In the genomic region with DNA sequence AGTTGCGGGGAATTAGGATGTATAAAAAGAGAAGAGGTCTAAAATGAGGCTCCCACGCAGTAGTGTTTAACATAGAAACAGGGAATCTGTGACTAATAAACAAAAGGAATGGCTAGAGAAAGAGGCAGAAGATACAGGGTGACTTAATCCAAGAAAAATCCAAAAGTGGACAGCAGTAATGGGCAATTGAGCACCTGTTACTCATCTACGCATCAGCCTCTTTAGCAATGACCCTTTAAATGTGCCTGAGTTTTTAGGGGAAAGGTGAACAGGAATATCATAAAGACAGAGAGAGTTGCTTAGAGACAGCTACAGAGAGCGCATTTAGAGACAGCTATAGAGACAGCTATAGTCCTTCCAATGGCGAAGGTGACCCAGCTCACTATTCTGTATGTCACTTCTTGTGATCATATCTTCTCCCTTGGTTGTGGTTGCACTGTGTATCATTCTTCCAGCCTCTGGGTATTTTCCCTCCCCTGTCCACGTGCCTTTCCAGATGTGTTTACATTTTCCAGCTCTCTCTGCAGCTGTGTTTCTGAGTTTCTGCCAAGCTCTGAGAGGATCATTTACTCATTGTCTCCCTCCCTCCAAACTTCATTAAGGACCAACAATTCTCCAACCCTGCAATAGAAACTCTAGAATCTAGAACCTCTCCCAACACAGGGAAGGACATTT, we compare ENCODE assay signal across 14 cellular contexts.
DNase-seq lines count a peak whose midpoint lies in the region; ATAC-seq and TF ChIP-seq lines count a peak whose summit lies in the region.
"Had no signal": no experiment of that assay in that cellular context is flagged by ENCODE, and none has a peak within 500 bp of the region (broad histone marks: within the 10 kb centered on the region; RNA-seq: fewer than 3 reads in every experiment).

No MANE protein-coding gene starts in this region.

- POLR2A ChIA-PET in BJ (lab: Charles Lee) = no interaction called here
- POLR2A ChIA-PET in SK-N-SH (lab: Yijun Ruan, JAX) = no interaction called here

- no peak for ATAC-seq in GM18517 (IDR thresholded peaks at IDR 0.05; ENCODE audit: unreplicated experiment)
- ATAC-seq: pancreas had no signal

- peak overlapping the region; percentile 62 for H3K27ac ChIP-seq in rectal smooth muscle tissue (ENCODE audit: low read depth, low read length)
- no peak overlapping the region for H3K27ac ChIP-seq in SK-N-SH (ENCODE audit: low read depth in 2 of 2, low read length in 1 of 2)
- H3K27ac ChIP-seq: pancreas, SJSA1 had no signal

- peaks cover 5% of the 10 kb centered on the region for H3F3A ChIP-seq in SK-N-SH (replicated peaks; ENCODE audit: insufficient read depth)

- H2AFZ ChIP-seq in SK-N-SH (ENCODE audit: low read depth) = no peak overlapping the region

- no peak overlapping the region for H3K9ac ChIP-seq in rectal smooth muscle tissue (ENCODE audit: low read length)
- no peak overlapping the region for H3K9ac ChIP-seq in SK-N-SH

- TF ChIP-seq EP300 in SK-N-SH (IDR thresholded peaks at IDR 0.05; ENCODE audit: borderline replicate concordance in 1 of 2, low read depth in 1 of 2, low read length in 1 of 2) = no peak

- H3K27me3 ChIP-seq in BJ (ENCODE audit: control insufficient read depth, insufficient read depth, low read length) = no peaks in the 10 kb centered on the region
- no peaks in the 10 kb centered on the region for H3K27me3 ChIP-seq in rectal smooth muscle tissue (ENCODE audit: control insufficient read depth, insufficient read depth, low read length)
- no peaks in the 10 kb centered on the region for H3K27me3 ChIP-seq in SK-N-SH (ENCODE audit: insufficient read depth)
- H3K27me3 ChIP-seq: SJSA1, uterus had no signal

- TF ChIP-seq RAD21 in SK-N-SH (IDR thresholded peaks at IDR 0.05; ENCODE audit: low read length) = no peak

- 17% methylated on average over 6 of the region's 6 CpGs for WGBS in SK-N-SH (ENCODE audit: low lambda C conversion rate)

- no peaks in the 10 kb centered on the region for H4K20me1 ChIP-seq in SK-N-SH (ENCODE audit: insufficient read depth)

- CTCF ChIA-PET in BJ (lab: Yijun Ruan, JAX) (interaction anchor here (1.4 to 2.3 kb wide), 2 partner anchors 15 to 60 kb away, joined by 4 to 6 read pairs; no protein-coding TSS in a partner anchor), SK-N-SH (lab: Yijun Ruan, JAX) (interaction anchor here (1.2 kb wide), 1 partner anchor 43 kb away, joined by 3 read pairs; no protein-coding TSS in a partner anchor)

- H3K4me2 ChIP-seq in SK-N-SH = no peak overlapping the region

- no peak overlapping the region for H3K4me3 ChIP-seq in BJ (ENCODE audit: low read depth, low read length)
- no peak overlapping the region for H3K4me3 ChIP-seq in fibroblast of mammary gland (ENCODE audit: control insufficient read depth, low read depth, low read length)
- no peak overlapping the region for H3K4me3 ChIP-seq in rectal smooth muscle tissue (ENCODE audit: low read length)
- no peak overlapping the region for H3K4me3 ChIP-seq in SK-N-SH (ENCODE audit: low read depth in 2 of 2, low read length in 1 of 2)
- H3K4me3 ChIP-seq: pancreas, SJSA1, uterus had no signal

- DNase-seq in BJ (ENCODE audit: low read depth) (peak; percentile 36), NCI-H226 (peak; percentile 73), fibroblast of mammary gland (ENCODE audit: low read depth) (peak; percentile 88), SK-N-SH (no peak), T-helper 2 cell (no peak), NCI-H446 treated with DMSO at 0.1 percent for 48 hours (lab: John Stamatoyannopoulos, UW) (no peak)
- DNase-seq: activated effector memory CD4-positive, alpha-beta T cell treated with anti-CD3 and anti-CD28 coated beads, Interleukin-2, amount 50 U/mL, for 16 hours; mesendoderm; NK-92 treated with Interleukin-12 subunit alpha and Interleukin-12 subunit beta, amount 100 ng/mL, for 24 hours; pancreas; uterus had no signal

- H3K36me3 ChIP-seq in BJ (ENCODE audit: control insufficient read depth, insufficient read depth, low read length) = no peaks in the 10 kb centered on the region
- no peaks in the 10 kb centered on the region for H3K36me3 ChIP-seq in rectal smooth muscle tissue (ENCODE audit: control insufficient read depth, insufficient read depth, low read length)
- H3K36me3 ChIP-seq in SK-N-SH (replicated peaks in 1 of 2; ENCODE audit: control insufficient read depth in 1 of 2, insufficient read depth in 2 of 2, low read length in 1 of 2) = no peaks in the 10 kb centered on the region
- H3K36me3 ChIP-seq: pancreas, SJSA1, uterus had no signal

- no peaks in the 10 kb centered on the region for H3K9me3 ChIP-seq in SK-N-SH
- H3K9me3 ChIP-seq: pancreas, SJSA1, uterus had no signal

- H3K9me2 ChIP-seq in SK-N-SH = no peaks in the 10 kb centered on the region

- TF ChIP-seq CTCF in BJ (IDR thresholded peaks at IDR 0.05; ENCODE audit: insufficient read depth, low read depth, low read length) (no peak), fibroblast of mammary gland (conservative IDR thresholded peaks at IDR 0.05; ENCODE audit: control insufficient read depth, insufficient read depth, low read depth, low read length) (no peak), SK-N-SH (IDR thresholded peaks at IDR 0.05) (no peak)

- no peaks in the 10 kb centered on the region for H3K79me2 ChIP-seq in SK-N-SH (ENCODE audit: insufficient read depth)

- peaks cover 15% of the 10 kb centered on the region for H3K4me1 ChIP-seq in rectal smooth muscle tissue (ENCODE audit: control insufficient read depth, insufficient read depth, low read length)
- no peaks in the 10 kb centered on the region for H3K4me1 ChIP-seq in SK-N-SH (ENCODE audit: control insufficient read depth in 1 of 2, insufficient read depth in 2 of 2, low read depth in 1 of 2, low read length in 1 of 2)
- H3K4me1 ChIP-seq: uterus had no signal

TF ChIP-seq in SK-N-SH, 30 proteins besides CTCF, POLR2A, EP300 and RAD21 (continues in another document):
- TF ChIP-seq FOSL2 (IDR thresholded peaks at IDR 0.05; ENCODE audit: borderline replicate concordance, low read depth) (no peak), CHD2 (IDR thresholded peaks at IDR 0.05; ENCODE audit: low read length, partially characterized antibody) (no peak), SIN3A (IDR thresholded peaks at IDR 0.05; ENCODE audit: borderline replicate concordance, low read depth, low read length) (no peak), NRF1 (IDR thresholded peaks at IDR 0.05; ENCODE audit: low read depth, low read length) (no peak), FOXJ3 (CRISPR knock-in tag; IDR thresholded peaks at IDR 0.05) (no peak), GABPA (IDR thresholded peaks at IDR 0.05; ENCODE audit: low read depth) (no peak), JUND (IDR thresholded peaks at IDR 0.05) (no peak), GATA2 (CRISPR knock-in tag; IDR thresholded peaks at IDR 0.05) (no peak), NFIC (IDR thresholded peaks at IDR 0.05; ENCODE audit: borderline replicate concordance) (no peak), ELF1 (IDR thresholded peaks at IDR 0.05) (no peak), SMC3 (IDR thresholded peaks at IDR 0.05; ENCODE audit: low read depth, low read length) (no peak), EZH2phosphoT487 (IDR thresholded peaks at IDR 0.05; ENCODE audit: borderline replicate concordance, low read depth) (no peak)
- TF ChIP-seq, protein P1, sequence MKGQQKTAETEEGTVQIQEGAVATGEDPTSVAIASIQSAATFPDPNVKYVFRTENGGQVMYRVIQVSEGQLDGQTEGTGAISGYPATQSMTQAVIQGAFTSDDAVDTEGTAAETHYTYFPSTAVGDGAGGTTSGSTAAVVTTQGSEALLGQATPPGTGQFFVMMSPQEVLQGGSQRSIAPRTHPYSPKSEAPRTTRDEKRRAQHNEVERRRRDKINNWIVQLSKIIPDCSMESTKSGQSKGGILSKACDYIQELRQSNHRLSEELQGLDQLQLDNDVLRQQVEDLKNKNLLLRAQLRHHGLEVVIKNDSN (IDR thresholded peaks at IDR 0.05; ENCODE audit: borderline replicate concordance, low read depth) = no peak
- TF ChIP-seq, protein P2, sequence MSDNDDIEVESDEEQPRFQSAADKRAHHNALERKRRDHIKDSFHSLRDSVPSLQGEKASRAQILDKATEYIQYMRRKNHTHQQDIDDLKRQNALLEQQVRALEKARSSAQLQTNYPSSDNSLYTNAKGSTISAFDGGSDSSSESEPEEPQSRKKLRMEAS (IDR thresholded peaks at IDR 0.05; ENCODE audit: low read depth) = no peak
- TF ChIP-seq, protein P3, sequence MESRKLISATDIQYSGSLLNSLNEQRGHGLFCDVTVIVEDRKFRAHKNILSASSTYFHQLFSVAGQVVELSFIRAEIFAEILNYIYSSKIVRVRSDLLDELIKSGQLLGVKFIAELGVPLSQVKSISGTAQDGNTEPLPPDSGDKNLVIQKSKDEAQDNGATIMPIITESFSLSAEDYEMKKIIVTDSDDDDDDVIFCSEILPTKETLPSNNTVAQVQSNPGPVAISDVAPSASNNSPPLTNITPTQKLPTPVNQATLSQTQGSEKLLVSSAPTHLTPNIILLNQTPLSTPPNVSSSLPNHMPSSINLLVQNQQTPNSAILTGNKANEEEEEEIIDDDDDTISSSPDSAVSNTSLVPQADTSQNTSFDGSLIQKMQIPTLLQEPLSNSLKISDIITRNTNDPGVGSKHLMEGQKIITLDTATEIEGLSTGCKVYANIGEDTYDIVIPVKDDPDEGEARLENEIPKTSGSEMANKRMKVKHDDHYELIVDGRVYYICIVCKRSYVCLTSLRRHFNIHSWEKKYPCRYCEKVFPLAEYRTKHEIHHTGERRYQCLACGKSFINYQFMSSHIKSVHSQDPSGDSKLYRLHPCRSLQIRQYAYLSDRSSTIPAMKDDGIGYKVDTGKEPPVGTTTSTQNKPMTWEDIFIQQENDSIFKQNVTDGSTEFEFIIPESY (IDR thresholded peaks at IDR 0.05; ENCODE audit: borderline replicate concordance, low read depth) = no peak
- TF ChIP-seq, protein P4, sequence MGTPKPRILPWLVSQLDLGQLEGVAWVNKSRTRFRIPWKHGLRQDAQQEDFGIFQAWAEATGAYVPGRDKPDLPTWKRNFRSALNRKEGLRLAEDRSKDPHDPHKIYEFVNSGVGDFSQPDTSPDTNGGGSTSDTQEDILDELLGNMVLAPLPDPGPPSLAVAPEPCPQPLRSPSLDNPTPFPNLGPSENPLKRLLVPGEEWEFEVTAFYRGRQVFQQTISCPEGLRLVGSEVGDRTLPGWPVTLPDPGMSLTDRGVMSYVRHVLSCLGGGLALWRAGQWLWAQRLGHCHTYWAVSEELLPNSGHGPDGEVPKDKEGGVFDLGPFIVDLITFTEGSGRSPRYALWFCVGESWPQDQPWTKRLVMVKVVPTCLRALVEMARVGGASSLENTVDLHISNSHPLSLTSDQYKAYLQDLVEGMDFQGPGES (IDR thresholded peaks at IDR 0.05; ENCODE audit: low read depth, low read length) = no peak
- TF ChIP-seq, protein P5, sequence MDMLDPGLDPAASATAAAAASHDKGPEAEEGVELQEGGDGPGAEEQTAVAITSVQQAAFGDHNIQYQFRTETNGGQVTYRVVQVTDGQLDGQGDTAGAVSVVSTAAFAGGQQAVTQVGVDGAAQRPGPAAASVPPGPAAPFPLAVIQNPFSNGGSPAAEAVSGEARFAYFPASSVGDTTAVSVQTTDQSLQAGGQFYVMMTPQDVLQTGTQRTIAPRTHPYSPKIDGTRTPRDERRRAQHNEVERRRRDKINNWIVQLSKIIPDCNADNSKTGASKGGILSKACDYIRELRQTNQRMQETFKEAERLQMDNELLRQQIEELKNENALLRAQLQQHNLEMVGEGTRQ (IDR thresholded peaks at IDR 0.05; ENCODE audit: borderline replicate concordance, low read depth, low read length) = no peak

Comparison
In these comparisons a context has a peak if more than half of its experiments do, and no peak if none do; other contexts are left out.
1. DNase-seq: peak in BJ (single experiment), NCI-H226 (single experiment) and fibroblast of mammary gland (single experiment); none in SK-N-SH (single experiment), T-helper 2 cell (0 of 5) and NCI-H446 treated with DMSO at 0.1 percent for 48 hours (single experiment).